In the genomic region with DNA sequence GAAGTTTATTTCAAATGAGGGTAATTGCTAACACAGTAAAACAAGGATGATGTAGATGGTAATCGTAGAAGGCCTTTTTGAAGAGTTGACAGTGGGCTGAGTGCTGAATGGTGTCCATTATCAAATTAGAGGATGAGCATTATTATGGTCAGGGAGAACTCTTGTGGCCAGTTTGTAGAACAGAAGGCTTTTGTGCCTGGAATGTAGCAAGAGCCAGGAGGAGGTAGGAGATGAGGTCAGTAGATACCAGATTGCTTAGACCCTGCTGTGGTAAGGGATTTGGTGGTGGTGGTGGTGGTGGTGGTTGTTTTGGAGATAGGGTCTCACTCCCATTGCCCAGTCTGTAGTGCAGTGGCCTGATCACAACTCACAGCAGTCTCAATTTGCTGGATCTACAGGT, we compare ENCODE assay signal across 1 cellular context.
TF ChIP-seq lines count a peak whose summit lies in the region.

No MANE protein-coding gene starts in this region.

TF ChIP-seq in HEK293, 187 proteins besides CTCF, POLR2A, EP300 and RAD21 (continued from another document):
- TF ChIP-seq, protein P1, sequence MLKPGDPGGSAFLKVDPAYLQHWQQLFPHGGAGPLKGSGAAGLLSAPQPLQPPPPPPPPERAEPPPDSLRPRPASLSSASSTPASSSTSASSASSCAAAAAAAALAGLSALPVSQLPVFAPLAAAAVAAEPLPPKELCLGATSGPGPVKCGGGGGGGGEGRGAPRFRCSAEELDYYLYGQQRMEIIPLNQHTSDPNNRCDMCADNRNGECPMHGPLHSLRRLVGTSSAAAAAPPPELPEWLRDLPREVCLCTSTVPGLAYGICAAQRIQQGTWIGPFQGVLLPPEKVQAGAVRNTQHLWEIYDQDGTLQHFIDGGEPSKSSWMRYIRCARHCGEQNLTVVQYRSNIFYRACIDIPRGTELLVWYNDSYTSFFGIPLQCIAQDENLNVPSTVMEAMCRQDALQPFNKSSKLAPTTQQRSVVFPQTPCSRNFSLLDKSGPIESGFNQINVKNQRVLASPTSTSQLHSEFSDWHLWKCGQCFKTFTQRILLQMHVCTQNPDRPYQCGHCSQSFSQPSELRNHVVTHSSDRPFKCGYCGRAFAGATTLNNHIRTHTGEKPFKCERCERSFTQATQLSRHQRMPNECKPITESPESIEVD (tag by site-specific recombination; IDR thresholded peaks at IDR 0.05) = 0 out of 2 replicates have a peak, but pooled peaks have one; percentile 18
- TF ChIP-seq ZNF132 (tag by site-specific recombination; IDR thresholded peaks at IDR 0.05; ENCODE audit: borderline replicate concordance) (no peak), SCRT2 (tag by site-specific recombination; IDR thresholded peaks at IDR 0.05) (peak; percentile 87; the same call in 1 of the 2 replicates), SALL2 (tag by site-specific recombination; IDR thresholded peaks at IDR 0.05; ENCODE audit: borderline replicate concordance) (no peak), ZNF248 (tag by site-specific recombination; IDR thresholded peaks at IDR 0.05) (no peak), ZBTB17 (tag by site-specific recombination; IDR thresholded peaks at IDR 0.05) (peak; percentile 40), ZEB2 (tag by site-specific recombination; IDR thresholded peaks at IDR 0.05) (0 out of 2 replicates have a peak, but pooled peaks have one; percentile 34)
- TF ChIP-seq, protein P2, sequence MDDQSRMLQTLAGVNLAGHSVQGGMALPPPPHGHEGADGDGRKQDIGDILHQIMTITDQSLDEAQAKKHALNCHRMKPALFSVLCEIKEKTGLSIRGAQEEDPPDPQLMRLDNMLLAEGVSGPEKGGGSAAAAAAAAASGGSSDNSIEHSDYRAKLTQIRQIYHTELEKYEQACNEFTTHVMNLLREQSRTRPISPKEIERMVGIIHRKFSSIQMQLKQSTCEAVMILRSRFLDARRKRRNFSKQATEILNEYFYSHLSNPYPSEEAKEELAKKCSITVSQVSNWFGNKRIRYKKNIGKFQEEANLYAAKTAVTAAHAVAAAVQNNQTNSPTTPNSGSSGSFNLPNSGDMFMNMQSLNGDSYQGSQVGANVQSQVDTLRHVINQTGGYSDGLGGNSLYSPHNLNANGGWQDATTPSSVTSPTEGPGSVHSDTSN (CRISPR knock-in tag; IDR thresholded peaks at IDR 0.05) = no peak
